Comparison of ENCODE assay signal across 12 cellular contexts in the genomic region with DNA sequence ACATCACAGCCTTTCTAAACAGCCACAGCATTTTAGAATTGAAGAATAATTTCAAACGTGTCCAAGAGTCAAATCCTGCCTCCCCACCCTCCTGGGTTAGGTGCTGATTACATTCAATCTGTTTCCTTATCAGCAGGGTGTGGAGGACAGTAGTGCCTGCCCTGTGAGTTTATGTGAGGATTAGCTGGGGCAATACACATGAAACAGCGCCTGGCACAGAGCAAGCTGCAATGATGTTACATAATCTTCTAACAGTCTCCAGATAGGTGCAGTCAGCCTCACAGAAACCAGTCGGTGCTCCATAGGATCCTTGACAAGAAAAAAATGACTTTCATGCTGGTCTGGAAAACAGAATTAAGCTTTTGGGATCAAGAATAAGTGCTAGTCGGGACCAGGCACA.
"Had no signal": no experiment of that assay in that cellular context is flagged by ENCODE, and none has a peak within 500 bp of the region (broad histone marks: within the 10 kb centered on the region; RNA-seq: fewer than 3 reads in every experiment).

No MANE protein-coding gene starts in this region.

- DNase-seq: brain microvascular endothelial cell; foreskin melanocyte; head of caudate nucleus; left lung; naive B cell; sigmoid colon; stimulated activated CD4-positive, alpha-beta T cell treated with anti-CD3 and anti-CD28 coated beads, Interleukin-12 subunit alpha, Interleukin-12 subunit beta, amount 100 ng/mL, for 4 hours; stimulated activated naive CD4-positive, alpha-beta T cell had no signal

- H3K4me1 ChIP-seq: parathyroid adenoma had no signal

- H3K4me3 ChIP-seq: left lung, sigmoid colon had no signal

- H3K27ac ChIP-seq: brain microvascular endothelial cell, left lung, parathyroid adenoma, sigmoid colon had no signal

- H3K4me3 Mint-ChIP-seq: activated naive CD4-positive, alpha-beta T cell treated with anti-CD3 and anti-CD28 coated beads, Interleukin-2, amount 50 U/mL, for 24 hours; naive B cell; type B pancreatic cell had no signal

- H3K9me3 Mint-ChIP-seq: activated naive CD4-positive, alpha-beta T cell treated with anti-CD3 and anti-CD28 coated beads, Interleukin-2, amount 50 U/mL, for 24 hours; activated T-helper 2 cell treated with anti-CD3 and anti-CD28 coated beads, Interferon-gamma antibody, Interleukin-2, Interleukin-4, amounts not matched to agents 10 μg/mL and 5 μg/mL and 100 μg/mL, durations not matched to agents 14 hours and 24 hours and 36 hours; naive B cell; type B pancreatic cell had no signal

- H3K36me3 ChIP-seq: brain microvascular endothelial cell, left lung, sigmoid colon had no signal

- H3K9ac ChIP-seq: parathyroid adenoma had no signal

- H3K27me3 Mint-ChIP-seq: activated naive CD4-positive, alpha-beta T cell treated with anti-CD3 and anti-CD28 coated beads, Interleukin-2, amount 50 U/mL, for 24 hours had no signal

- H3K27me3 ChIP-seq: brain microvascular endothelial cell, left lung, sigmoid colon had no signal

- H3K36me3 Mint-ChIP-seq: activated naive CD4-positive, alpha-beta T cell treated with anti-CD3 and anti-CD28 coated beads, Interleukin-2, amount 50 U/mL, for 24 hours; naive B cell; type B pancreatic cell had no signal

- H3K9me3 ChIP-seq: left lung, sigmoid colon had no signal

- H3K27ac Mint-ChIP-seq: activated naive CD4-positive, alpha-beta T cell treated with anti-CD3 and anti-CD28 coated beads, Interleukin-2, amount 50 U/mL, for 24 hours; activated T-helper 2 cell treated with anti-CD3 and anti-CD28 coated beads, Interferon-gamma antibody, Interleukin-2, Interleukin-4, amounts not matched to agents 10 μg/mL and 5 μg/mL and 100 μg/mL, durations not matched to agents 14 hours and 24 hours and 36 hours; type B pancreatic cell had no signal
